Comparison of ENCODE assay signal across 22 cellular contexts in the genomic region with DNA sequence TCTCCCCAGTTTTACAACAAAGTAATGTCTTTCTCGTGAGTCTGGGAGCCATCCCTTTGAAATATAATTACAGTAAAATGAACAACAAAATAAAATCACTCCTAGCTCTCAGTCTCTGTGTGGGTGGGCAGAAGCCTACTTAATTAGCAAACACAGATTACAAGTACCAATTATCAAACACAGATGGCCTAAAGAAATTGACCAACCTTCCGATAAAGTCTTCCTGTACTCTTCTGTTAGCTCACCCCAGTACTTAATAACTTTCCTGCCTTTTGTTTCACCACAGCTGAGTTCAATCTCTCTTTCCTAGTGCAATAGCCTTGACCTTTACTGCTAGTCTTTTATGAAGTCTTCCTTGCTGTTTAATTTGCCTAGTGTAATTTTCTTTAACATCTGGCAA.
DNase-seq lines count a peak whose midpoint lies in the region; ATAC-seq, FAIRE-seq and TF ChIP-seq lines count a peak whose summit lies in the region.
"Had no signal": no experiment of that assay in that cellular context is flagged by ENCODE, and none has a peak within 500 bp of the region (broad histone marks: within the 10 kb centered on the region; RNA-seq: fewer than 3 reads in every experiment).

No MANE protein-coding gene starts in this region.

- FAIRE-seq in endometrium (lab: Jason Lieb, UNC) = peak; percentile 90
- FAIRE-seq: A549, GM12878, HTR-8/SVneo had no signal

- peaks cover 9% of the 10 kb centered on the region for H3K9me3 ChIP-seq in HUES48 (ENCODE audit: control insufficient read depth, insufficient read depth, low read length)
- no peaks in the 10 kb centered on the region for H3K9me3 ChIP-seq in psoas muscle
- H3K9me3 ChIP-seq: A549, Peyer's patch had no signal

- H3K27me3 ChIP-seq in HUES48 (ENCODE audit: control insufficient read depth, insufficient read depth, low read length) = no peaks in the 10 kb centered on the region
- no peaks in the 10 kb centered on the region for H3K27me3 ChIP-seq in psoas muscle (ENCODE audit: insufficient read depth in 3 of 3, low read length in 2 of 3)
- H3K27me3 ChIP-seq: Peyer's patch had no signal

- H3K36me3 ChIP-seq in HUES48 (ENCODE audit: control insufficient read depth, insufficient read depth, low read length) = peaks cover 8% of the 10 kb centered on the region
- H3K36me3 ChIP-seq in psoas muscle (ENCODE audit: insufficient read depth in 1 of 2, low read depth in 1 of 2) = no peaks in the 10 kb centered on the region
- H3K36me3 ChIP-seq: Peyer's patch had no signal

- WGBS in psoas muscle, 3 donors = 45 to 60% (median 57%) methylated on average over 2 of the region's 2 CpGs

- TF ChIP-seq CTCF in psoas muscle (IDR thresholded peaks at IDR 0.05) = no peak
- TF ChIP-seq CTCF in GM10266 (IDR thresholded peaks at IDR 0.05; ENCODE audit: control insufficient read depth, insufficient read depth, low read depth, missing control alignments) = no peak

- ATAC-seq in psoas muscle = no peak
- ATAC-seq: A549, GM12878 had no signal

- intact Hi-C loops in psoas muscle (cut with DNase I) = no loop called here

- H3K27ac ChIP-seq in HUES48 (ENCODE audit: low read depth, low read length) (peak overlapping the region; percentile 0), psoas muscle (no peak overlapping the region), caudate nucleus (ENCODE audit: low read depth, low read length) (no peak overlapping the region)
- H3K27ac ChIP-seq: A549, Peyer's patch had no signal

- peak overlapping the region; percentile 47; the same call in 1 of the 2 replicates for H3K9ac ChIP-seq in HUES48 (ENCODE audit: low read depth, low read length)

- H3K4me1 ChIP-seq in HUES48 (ENCODE audit: control insufficient read depth, insufficient read depth, low read length) (peaks cover 18% of the 10 kb centered on the region), psoas muscle (no peaks in the 10 kb centered on the region)
- H3K4me1 ChIP-seq: A549, Caco-2, Peyer's patch had no signal

- no peak overlapping the region for H3K4me3 ChIP-seq in HUES48 (ENCODE audit: low read depth, low read length)
- H3K4me3 ChIP-seq in psoas muscle = no peak overlapping the region
- H3K4me3 ChIP-seq: A549, GM12878, Peyer's patch had no signal

- DNase-seq in NCI-H748 treated with DMSO at 0.1 percent for 48 hours (lab: John Stamatoyannopoulos, UW) (peak; percentile 2), psoas muscle (no peak), caudate nucleus (lab: John Stamatoyannopoulos, UW) (no peak), GM10266 (ENCODE audit: extremely low spot score) (no peak)
- no peak for DNase-seq in stimulated activated CD4-positive, alpha-beta T cell treated with anti-CD3 and anti-CD28 coated beads, Interleukin-1b, Interleukin-23, amount 100 ng/mL, for 48 hours
- DNase-seq: Caco-2; CD4-positive, CD25-positive, alpha-beta regulatory T cell; DMS 273 treated with DMSO at 0.1 percent for 48 hours; DMS79 treated with DMSO at 0.1 percent for 48 hours; HCEC 1CT; Karpas-422; MV-4-11; NCI-H1105 treated with DMSO at 0.1 percent for 48 hours; NCI-H1694 treated with DMSO at 0.1 percent for 48 hours; NCI-H2227 treated with DMSO at 0.1 percent for 48 hours; NCI-H510A; Peyer's patch had no signal
